Comparison of ENCODE assay signal across 8 cellular contexts in the genomic region with DNA sequence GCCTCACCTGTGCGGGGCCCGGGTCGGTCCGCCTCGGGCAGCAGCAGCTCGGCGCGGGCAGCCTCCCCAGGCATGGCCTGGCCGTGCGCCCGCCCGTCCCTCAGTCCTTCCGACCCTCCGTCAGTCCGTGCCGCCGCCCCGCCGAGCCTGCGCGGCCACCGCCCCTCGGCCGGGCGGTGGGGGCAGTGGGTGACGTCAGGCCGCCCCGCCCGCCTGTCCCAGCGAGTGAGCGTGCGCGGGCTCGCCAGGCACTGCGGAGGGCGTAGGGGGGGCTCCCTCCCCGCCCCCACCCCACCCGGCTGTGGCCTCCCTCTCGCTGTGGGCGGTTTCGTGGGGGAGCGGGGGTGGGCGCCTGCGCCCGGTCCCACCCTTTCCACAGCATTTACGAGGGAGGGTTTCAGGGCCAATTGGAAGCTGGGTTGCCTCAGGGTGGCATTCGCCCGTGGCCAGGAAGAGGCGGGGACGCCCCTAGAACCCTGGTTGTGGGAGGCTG. TPM values are rescaled to one million over a fixed set of nuclear protein-coding genes. Genes with fewer than 3 reads are reported as not detected.
A peak's percentile ranks its signal among the peaks of the same experiment; 100 is the strongest.
DNase-seq lines count a peak whose midpoint lies in the region; ATAC-seq and TF ChIP-seq lines count a peak whose summit lies in the region.

A gene with protein sequence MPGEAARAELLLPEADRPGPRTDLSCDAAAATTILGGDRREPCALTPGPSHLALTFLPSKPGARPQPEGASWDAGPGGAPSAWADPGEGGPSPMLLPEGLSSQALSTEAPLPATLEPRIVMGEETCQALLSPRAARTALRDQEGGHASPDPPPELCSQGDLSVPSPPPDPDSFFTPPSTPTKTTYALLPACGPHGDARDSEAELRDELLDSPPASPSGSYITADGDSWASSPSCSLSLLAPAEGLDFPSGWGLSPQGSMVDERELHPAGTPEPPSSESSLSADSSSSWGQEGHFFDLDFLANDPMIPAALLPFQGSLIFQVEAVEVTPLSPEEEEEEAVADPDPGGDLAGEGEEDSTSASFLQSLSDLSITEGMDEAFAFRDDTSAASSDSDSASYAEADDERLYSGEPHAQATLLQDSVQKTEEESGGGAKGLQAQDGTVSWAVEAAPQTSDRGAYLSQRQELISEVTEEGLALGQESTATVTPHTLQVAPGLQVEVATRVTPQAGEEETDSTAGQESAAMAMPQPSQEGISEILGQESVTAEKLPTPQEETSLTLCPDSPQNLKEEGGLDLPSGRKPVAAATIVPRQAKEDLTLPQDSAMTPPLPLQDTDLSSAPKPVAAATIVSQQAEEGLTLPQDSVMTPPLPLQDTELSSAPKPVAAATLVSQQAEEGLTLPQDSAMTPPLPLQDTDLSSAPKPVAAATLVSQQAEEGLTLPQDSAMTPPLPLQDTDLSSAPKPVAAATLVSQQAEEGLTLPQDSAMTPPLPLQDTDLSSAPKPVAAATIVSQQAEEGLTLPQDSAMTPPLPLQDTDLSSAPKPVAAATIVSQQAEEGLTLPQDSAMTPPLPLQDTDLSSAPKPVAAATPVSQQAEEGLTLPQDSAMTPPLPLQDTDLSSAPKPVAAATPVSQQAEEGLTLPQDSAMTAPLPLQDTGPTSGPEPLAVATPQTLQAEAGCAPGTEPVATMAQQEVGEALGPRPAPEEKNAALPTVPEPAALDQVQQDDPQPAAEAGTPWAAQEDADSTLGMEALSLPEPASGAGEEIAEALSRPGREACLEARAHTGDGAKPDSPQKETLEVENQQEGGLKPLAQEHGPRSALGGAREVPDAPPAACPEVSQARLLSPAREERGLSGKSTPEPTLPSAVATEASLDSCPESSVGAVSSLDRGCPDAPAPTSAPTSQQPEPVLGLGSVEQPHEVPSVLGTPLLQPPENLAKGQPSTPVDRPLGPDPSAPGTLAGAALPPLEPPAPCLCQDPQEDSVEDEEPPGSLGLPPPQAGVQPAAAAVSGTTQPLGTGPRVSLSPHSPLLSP (N-terminal part only) (minus strand): TSS at position 149 of the 493 bp plus-strand sequence. CDS start 75 bp downstream, at position 74.

- H3K4me3 ChIP-seq in cardiac fibroblast (replicated peaks in 1 of 2; ENCODE audit: low read depth in 2 of 2, low read length in 2 of 2), result peak within 1 kb of the TSS; percentile 51 to 61
- peak within 1 kb of the TSS; percentile 73 for H3K4me3 ChIP-seq in skeletal muscle satellite cell (ENCODE audit: low read length)

- DNase-seq in DMS114 treated with DMSO at 0.1 percent for 48 hours (lab: John Stamatoyannopoulos, UW; ENCODE audit: unreplicated experiment) (peak; percentile 72), NCI-H2171 (lab: John Stamatoyannopoulos, UW) (peak; percentile 69), cardiac fibroblast (ENCODE audit: low read depth in 2 of 2) (peak in 1 of 2 donors; percentile 40), inferior parietal cortex (ENCODE audit: extremely low spot score) (peak; percentile 76), NAMALWA (ENCODE audit: low spot score) (no peak), NCI-H226 (no peak)

- H3K4me1 ChIP-seq in skeletal muscle satellite cell (ENCODE audit: control insufficient read depth, insufficient read depth, low read length), result peaks cover 16% of the 10 kb centered on the region

- peak within 1 kb of the TSS; percentile 91 for H3K4me2 ChIP-seq in skeletal muscle satellite cell (ENCODE audit: low read length)

- peaks cover 6% of the 10 kb centered on the region for H3K27me3 ChIP-seq in skeletal muscle satellite cell (ENCODE audit: control insufficient read depth, insufficient read depth, low read length)

- H3K9me3 ChIP-seq in skeletal muscle satellite cell (replicated peaks; ENCODE audit: low read length), result no peaks in the 10 kb centered on the region

- no peak for ATAC-seq in HG03520 (IDR thresholded peaks at IDR 0.05; ENCODE audit: unreplicated experiment)

- H3K36me3 ChIP-seq in skeletal muscle satellite cell (ENCODE audit: insufficient read depth, low read length), result no peaks in the 10 kb centered on the region

- no peak for TF ChIP-seq CTCF in cardiac fibroblast (IDR thresholded peaks at IDR 0.05; ENCODE audit: low read depth, low read length)

- peak within 1 kb of the TSS; percentile 46 for H3K9ac ChIP-seq in skeletal muscle satellite cell (ENCODE audit: low read depth, low read length)

RNA-seq across cellular contexts. Expression of the gene that starts here (rescaled TPM):
- 0.25 and 0.44 TPM in 2 replicates for total RNA-seq in skeletal muscle satellite cell (2012; rRNA removed)

Comparison
In these comparisons a context has a peak if more than half of its experiments do, and no peak if none do; other contexts are left out.
1. DNase-seq: peak in DMS114 treated with DMSO at 0.1 percent for 48 hours (single experiment), NCI-H2171 (single experiment) and inferior parietal cortex (single experiment); none in NAMALWA (single experiment) and NCI-H226 (single experiment).